ENCODE assay signal across 1 cellular context in genomic region chr6:44004136-44004535, GRCh38.
TF ChIP-seq lines count a peak whose summit lies in the region.

No MANE protein-coding gene starts in this region.

TF ChIP-seq in H1, 55 proteins besides CTCF, POLR2A, EP300 and RAD21 (continued from another document):
- TF ChIP-seq TAF7 (optimal IDR thresholded peaks at IDR 0.05; ENCODE audit: borderline replicate concordance, low read depth, low read length) (no peak), CBX8 (IDR thresholded peaks at IDR 0.05; ENCODE audit: borderline replicate concordance, low read depth, low read length) (no peak), ATF2 (IDR thresholded peaks at IDR 0.05; ENCODE audit: low read length) (no peak)
- TF ChIP-seq, protein P1, sequence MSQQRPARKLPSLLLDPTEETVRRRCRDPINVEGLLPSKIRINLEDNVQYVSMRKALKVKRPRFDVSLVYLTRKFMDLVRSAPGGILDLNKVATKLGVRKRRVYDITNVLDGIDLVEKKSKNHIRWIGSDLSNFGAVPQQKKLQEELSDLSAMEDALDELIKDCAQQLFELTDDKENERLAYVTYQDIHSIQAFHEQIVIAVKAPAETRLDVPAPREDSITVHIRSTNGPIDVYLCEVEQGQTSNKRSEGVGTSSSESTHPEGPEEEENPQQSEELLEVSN (IDR thresholded peaks at IDR 0.05), result no peak
